22 cellular contexts compared by ENCODE assay signal in genomic region chr2:64250063-64250462, GRCh38.
"Had no signal": no experiment of that assay in that cellular context is flagged by ENCODE, and none has a peak within 500 bp of the region (broad histone marks: within the 10 kb centered on the region; RNA-seq: fewer than 3 reads in every experiment).

No MANE protein-coding gene starts in this region.

- DNase-seq: activated B cell treated with CpG ODN at 0.5 μM for 24 hours; activated CD4-positive, alpha-beta memory T cell treated with anti-CD3 and anti-CD28 coated beads for 36 hours; activated CD4-positive, alpha-beta T cell treated with anti-CD3 and anti-CD28 coated beads, Interleukin-2, amount 10 ng/mL, durations not matched to agents 7 days and 5 days; activated CD8-positive, alpha-beta memory T cell treated with anti-CD3 and anti-CD28 coated beads for 24 hours; activated effector memory CD4-positive, alpha-beta T cell treated with anti-CD3 and anti-CD28 coated beads, Interleukin-2, amount 50 U/mL, for 16 hours; activated naive CD4-positive, alpha-beta T cell treated with Interleukin-2 at 50 U/mL for 16 hours; activated naive CD8-positive, alpha-beta T cell treated with anti-CD3 and anti-CD28 coated beads for 36 hours; activated T-cell treated with anti-CD3 and anti-CD28 coated beads, Interleukin-2, amount 50 U/mL, for 4 hours; adrenal gland; Kasumi-1; NCI-H1105 treated with DMSO at 0.1 percent for 48 hours; NCI-H1436 treated with DMSO at 0.1 percent for 48 hours; NCI-H187; NCI-H2081; NCI-H446 treated with DMSO at 0.1 percent for 48 hours; NCI-H524 treated with DMSO at 0.1 percent for 48 hours; NCI-H748 treated with DMSO at 0.1 percent for 48 hours; SIG-M5; T-helper 17 cell; T-helper 9 cell had no signal

- H3K4me1 ChIP-seq: adrenal gland, breast epithelium had no signal

- H3K27me3 ChIP-seq: adrenal gland, breast epithelium had no signal

- H3K4me3 ChIP-seq: adrenal gland, breast epithelium had no signal

- ATAC-seq: activated T-cell treated with anti-CD3 and anti-CD28 coated beads, Interleukin-2, amount 50 U/mL, for 4 hours; T-helper 17 cell had no signal

- H3K9me3 Mint-ChIP-seq: activated B cell treated with CpG ODN at 0.5 μM for 24 hours; activated CD4-positive, alpha-beta T cell treated with anti-CD3 and anti-CD28 coated beads, Interleukin-2, amount 10 ng/mL, durations not matched to agents 7 days and 5 days; activated naive CD8-positive, alpha-beta T cell treated with anti-CD3 and anti-CD28 coated beads for 36 hours; activated T-cell treated with anti-CD3 and anti-CD28 coated beads, Interleukin-2, amount 50 U/mL, for 4 hours; central memory CD8-positive, alpha-beta T cell had no signal

- H3K27ac Mint-ChIP-seq: activated B cell treated with CpG ODN at 0.5 μM for 24 hours; activated CD4-positive, alpha-beta memory T cell treated with anti-CD3 and anti-CD28 coated beads for 36 hours; activated CD4-positive, alpha-beta T cell treated with anti-CD3 and anti-CD28 coated beads, Interleukin-2, amount 10 ng/mL, durations not matched to agents 7 days and 5 days; activated naive CD8-positive, alpha-beta T cell treated with anti-CD3 and anti-CD28 coated beads for 36 hours; T-helper 17 cell had no signal

- H3K27ac ChIP-seq: adrenal gland, breast epithelium had no signal

- H3K4me1 Mint-ChIP-seq: activated B cell treated with CpG ODN at 0.5 μM for 24 hours; activated CD4-positive, alpha-beta T cell treated with anti-CD3 and anti-CD28 coated beads, Interleukin-2, amount 10 ng/mL, durations not matched to agents 7 days and 5 days had no signal

- H3K36me3 Mint-ChIP-seq: activated CD4-positive, alpha-beta memory T cell treated with anti-CD3 and anti-CD28 coated beads for 36 hours; activated naive CD8-positive, alpha-beta T cell treated with anti-CD3 and anti-CD28 coated beads for 36 hours had no signal

- H3K4me3 Mint-ChIP-seq: activated B cell treated with CpG ODN at 0.5 μM for 24 hours; activated CD4-positive, alpha-beta memory T cell treated with anti-CD3 and anti-CD28 coated beads for 36 hours; activated CD4-positive, alpha-beta T cell treated with anti-CD3 and anti-CD28 coated beads, Interleukin-2, amount 10 ng/mL, durations not matched to agents 7 days and 5 days; activated naive CD8-positive, alpha-beta T cell treated with anti-CD3 and anti-CD28 coated beads for 36 hours; activated T-cell treated with anti-CD3 and anti-CD28 coated beads, Interleukin-2, amount 50 U/mL, for 4 hours; central memory CD8-positive, alpha-beta T cell; T-helper 17 cell had no signal

- H3K36me3 ChIP-seq: adrenal gland, breast epithelium had no signal

- H3K27me3 Mint-ChIP-seq: activated B cell treated with CpG ODN at 0.5 μM for 24 hours; activated CD4-positive, alpha-beta T cell treated with anti-CD3 and anti-CD28 coated beads, Interleukin-2, amount 10 ng/mL, durations not matched to agents 7 days and 5 days; activated naive CD8-positive, alpha-beta T cell treated with anti-CD3 and anti-CD28 coated beads for 36 hours had no signal

- H3K9me3 ChIP-seq: adrenal gland, breast epithelium had no signal
